In the genomic region with DNA sequence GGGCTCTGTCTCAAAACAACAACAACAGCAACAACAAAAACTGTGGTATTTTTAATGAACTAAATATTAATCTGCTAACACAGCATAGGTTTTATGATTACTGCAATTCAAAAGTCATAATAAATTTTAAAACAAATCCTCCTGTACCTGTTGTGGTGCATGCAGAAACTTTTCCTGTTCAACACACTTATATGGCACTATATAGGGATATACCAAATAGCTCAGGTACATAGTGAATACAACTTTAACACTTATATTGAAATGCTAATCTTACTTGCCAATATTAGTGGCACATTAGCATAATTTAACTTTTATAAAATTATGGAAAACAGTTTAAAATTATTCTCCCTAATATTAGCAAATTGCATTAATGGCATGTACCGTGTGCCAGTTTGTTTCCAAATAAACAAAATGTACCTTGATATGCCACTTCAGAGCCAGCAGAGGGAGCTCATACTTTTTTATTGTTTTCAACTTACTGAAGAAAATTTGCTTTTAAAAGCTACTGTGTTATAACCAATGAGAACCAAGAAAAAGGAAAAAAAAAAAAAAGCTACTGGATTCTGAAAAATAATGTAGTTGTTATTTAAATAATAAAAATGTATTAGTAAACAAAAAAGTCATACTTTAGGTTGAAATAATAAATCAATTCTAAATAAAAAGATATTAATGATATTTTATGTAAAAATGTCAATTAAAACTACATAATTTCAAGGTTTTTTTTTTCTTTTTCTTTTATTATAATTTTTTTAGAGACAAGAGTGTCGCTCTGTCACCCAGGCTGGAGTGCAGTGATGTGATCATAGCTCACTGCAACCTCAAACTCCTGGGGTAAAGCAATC, we compare ENCODE assay signal across 9 cellular contexts. TPM values are rescaled to one million over a fixed set of nuclear protein-coding genes. Genes with fewer than 3 reads are reported as not detected.
DNase-seq lines count a peak whose midpoint lies in the region; ATAC-seq and TF ChIP-seq lines count a peak whose summit lies in the region.
"Had no signal": no experiment of that assay in that cellular context is flagged by ENCODE, and none has a peak within 500 bp of the region (broad histone marks: within the 10 kb centered on the region; RNA-seq: fewer than 3 reads in every experiment).

No MANE protein-coding gene starts in this region.

- H3K27me3 Mint-ChIP-seq in T-helper 17 cell, result no peaks in the 10 kb centered on the region
- H3K27me3 Mint-ChIP-seq: activated naive CD8-positive, alpha-beta T cell had no signal

- no peaks in the 10 kb centered on the region for H3K36me3 Mint-ChIP-seq in T-helper 17 cell (ENCODE audit: low read depth)
- H3K36me3 Mint-ChIP-seq: activated naive CD8-positive, alpha-beta T cell had no signal

- H3K27me3 ChIP-seq in foreskin keratinocyte, result no peaks in the 10 kb centered on the region
- H3K27me3 ChIP-seq in gastrocnemius medialis, result no peaks in the 10 kb centered on the region

- no peak overlapping the region for H3K27ac Mint-ChIP-seq in T-helper 17 cell
- H3K27ac Mint-ChIP-seq: activated naive CD8-positive, alpha-beta T cell had no signal

- intact Hi-C loops in gastrocnemius medialis (cut with DNase I; ENCODE audit: low total_unique reads), result loop anchor here (1.0 to 5.0 kb wide), 2 partner anchors 58 to 117 kb away; a partner anchor contains a TSS

- H3K4me1 ChIP-seq in foreskin keratinocyte (peaks cover 4% of the 10 kb centered on the region), gastrocnemius medialis (no peaks in the 10 kb centered on the region)

- no peak overlapping the region for H3K4me3 ChIP-seq in gastrocnemius medialis

- no peaks in the 10 kb centered on the region for H3K4me1 Mint-ChIP-seq in T-helper 17 cell

- TF ChIP-seq CTCF in foreskin keratinocyte (conservative IDR thresholded peaks at IDR 0.05), result peak; percentile 84
- TF ChIP-seq CTCF in gastrocnemius medialis (IDR thresholded peaks at IDR 0.05 in 4 of 5, conservative IDR thresholded peaks at IDR 0.05 in 1 of 5), result peak; percentile 48 to 71 (median 69)

- no peaks in the 10 kb centered on the region for H3K9me3 ChIP-seq in T-helper 17 cell (ENCODE audit: control insufficient read depth, low read length, poor library complexity, severe bottlenecking)
- H3K9me3 ChIP-seq in gastrocnemius medialis, result no peaks in the 10 kb centered on the region

- ATAC-seq in GM21529 (IDR thresholded peaks at IDR 0.05; ENCODE audit: unreplicated experiment) (peak; percentile 84), T-helper 17 cell (peak; percentile 76), foreskin keratinocyte (peak; percentile 79), gastrocnemius medialis (peak in 1 of 2 donors; percentile 56)

- in situ Hi-C loops in gastrocnemius medialis (cut with MboI; ENCODE audit: low sequenced_read_pairs in 4 of 4), result loop anchor here in 2 of 4 donors (25.0 kb wide), 1 partner anchor 913 kb away; a partner anchor contains a TSS

- DNase-seq in SHP77 treated with DMSO at 0.1 percent for 48 hours (lab: John Stamatoyannopoulos, UW) (peak; percentile 4), SHP77 (lab: John Stamatoyannopoulos, UW) (no peak), Kasumi-1 (lab: John Stamatoyannopoulos, UW) (peak; percentile 74 to 81), T-helper 17 cell (no peak), foreskin keratinocyte (peak in 1 of 2 donors; percentile 34), gastrocnemius medialis (no peak), T1000 (lab: John Stamatoyannopoulos, UW) (no peak)

- H3K27ac ChIP-seq in foreskin keratinocyte, result no peak overlapping the region
- no peak overlapping the region for H3K27ac ChIP-seq in gastrocnemius medialis

- H3K4me3 Mint-ChIP-seq in T-helper 17 cell, result no peak overlapping the region
- H3K4me3 Mint-ChIP-seq: activated naive CD8-positive, alpha-beta T cell had no signal

- no peak for TF ChIP-seq POLR2A in gastrocnemius medialis (IDR thresholded peaks at IDR 0.05)

- H3K36me3 ChIP-seq in gastrocnemius medialis, result no peaks in the 10 kb centered on the region

RNA-seq across cellular contexts. Expression of a gene that starts 18.0 kb away (rescaled TPM):
- total RNA-seq in T-helper 17 cell, result 10 to 100 TPM; 61.8 to 64.6 TPM
- 29.6 and 33.1 TPM in 2 replicates for total RNA-seq in foreskin keratinocyte
- polyA plus RNA-seq in foreskin keratinocyte, result 9.7 and 12.1 TPM in 2 replicates
- total RNA-seq in gastrocnemius medialis, result 10 to 100 TPM; 14.9 to 44.8 (median 23.1) TPM

RNA-seq across cellular contexts. Expression of a gene that starts 56.9 kb away (rescaled TPM):
- total RNA-seq in T-helper 17 cell (1 to 10 TPM in 1 of 2 donors, under 1 TPM in 1; 0.60 to 3.9 TPM), foreskin keratinocyte (88.4 and 98.3 TPM in 2 replicates), gastrocnemius medialis (10 to 100 TPM; 21.8 to 47.8 (median 31.9) TPM)
- polyA plus RNA-seq in foreskin keratinocyte, result 40.7 and 52.6 TPM in 2 replicates

Comparison
In these comparisons a context has a peak if more than half of its experiments do, and no peak if none do; other contexts are left out.
1. DNase-seq: peak in SHP77 treated with DMSO at 0.1 percent for 48 hours (single experiment) and Kasumi-1 (2 of 2); none in SHP77 (0 of 2), T-helper 17 cell (0 of 3), gastrocnemius medialis (0 of 2) and T1000 (single experiment).
2. RNA of a gene that starts 56.9 kb away (total RNA-seq): 88.4 to 98.3 TPM in foreskin keratinocyte and 21.8 to 47.8 TPM in gastrocnemius medialis; 0.60 to 3.9 TPM in T-helper 17 cell; every median in the first group is over 4 times any median in the second.